Comparison of ENCODE assay signal across 20 cellular contexts in the genomic region with DNA sequence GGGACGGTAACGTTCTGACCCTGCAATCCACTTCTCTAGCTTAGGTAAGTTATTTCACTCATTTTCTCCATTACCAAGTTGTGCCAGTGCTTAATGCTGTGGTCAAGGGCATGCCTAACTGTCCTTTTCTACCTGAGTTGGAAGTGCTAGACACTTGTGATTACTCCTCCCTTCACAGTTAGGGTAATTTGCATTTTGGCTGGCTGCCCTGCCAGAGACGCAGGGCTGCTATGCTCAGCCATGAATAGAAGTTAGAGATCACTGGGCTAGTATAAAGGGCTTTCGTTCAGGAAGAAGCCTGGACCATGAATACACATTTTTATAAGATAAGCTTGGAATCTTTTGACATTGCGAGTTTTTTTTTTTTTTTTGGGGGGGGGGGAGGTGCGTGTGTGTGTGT.
DNase-seq lines count a peak whose midpoint lies in the region; ATAC-seq and TF ChIP-seq lines count a peak whose summit lies in the region.
"Had no signal": no experiment of that assay in that cellular context is flagged by ENCODE, and none has a peak within 500 bp of the region (broad histone marks: within the 10 kb centered on the region; RNA-seq: fewer than 3 reads in every experiment).

No MANE protein-coding gene starts in this region.

- intact Hi-C loops in Right ventricle myocardium inferior (cut with DNase I): no loop called here

- H3K4me3 Mint-ChIP-seq in endodermal cell: peak overlapping the region; percentile 35
- H3K4me3 Mint-ChIP-seq in endothelial cell (ENCODE audit: unreplicated experiment): no peak overlapping the region
- H3K4me3 Mint-ChIP-seq: activated T-cell treated with anti-CD3 and anti-CD28 coated beads, Interleukin-2, amount 50 U/mL, for 24 hours; dendritic cell treated with granulocyte-macrophage colony-stimulating factor and Interleukin-4, amounts not matched to agents 40 ng/mL and 50 ng/mL, for 4 days had no signal

- H3K27me3 Mint-ChIP-seq in endodermal cell (ENCODE audit: insufficient read depth): no peaks in the 10 kb centered on the region
- no peaks in the 10 kb centered on the region for H3K27me3 Mint-ChIP-seq in endothelial cell (ENCODE audit: unreplicated experiment)
- H3K27me3 Mint-ChIP-seq: activated T-cell treated with anti-CD3 and anti-CD28 coated beads, Interleukin-2, amount 50 U/mL, for 24 hours; dendritic cell treated with granulocyte-macrophage colony-stimulating factor and Interleukin-4, amounts not matched to agents 40 ng/mL and 50 ng/mL, for 4 days had no signal

- no peaks in the 10 kb centered on the region for H3K9me3 ChIP-seq in endodermal cell (ENCODE audit: control insufficient read depth, low read length)
- H3K9me3 ChIP-seq: BE2C had no signal

- H3K9ac ChIP-seq in endodermal cell (ENCODE audit: extremely low read depth, low read length, poor library complexity, severe bottlenecking): peak overlapping the region; percentile 13

- H3K4me1 Mint-ChIP-seq in endodermal cell (peaks cover 8% of the 10 kb centered on the region), endothelial cell (ENCODE audit: unreplicated experiment) (peaks cover 5% of the 10 kb centered on the region)

- WGBS in endodermal cell (ENCODE audit: insufficient coverage in 1 of 2, insufficient read length in 1 of 2), 2 experiments: 30 to 41% methylated on average over 2 to 5 of the region's 6 CpGs

- H3K4me3 ChIP-seq in endodermal cell (ENCODE audit: low read length): no peak overlapping the region
- H3K4me3 ChIP-seq: heart left ventricle, lung had no signal

- DNase-seq in NCI-H146 (lab: John Stamatoyannopoulos, UW) (peak; percentile 3), NCI-H146 treated with DMSO at 0.1 percent for 48 hours (lab: John Stamatoyannopoulos, UW; ENCODE audit: unreplicated experiment) (no peak), NCI-H345 treated with DMSO at 0.1 percent for 48 hours (lab: John Stamatoyannopoulos, UW; ENCODE audit: unreplicated experiment) (peak; percentile 40), endodermal cell (peak; percentile 72), renal cortical epithelial cell (ENCODE audit: low read depth) (peak; percentile 7), Right ventricle myocardium inferior (ENCODE audit: missing footprints) (no peak), endothelial cell (ENCODE audit: low spot score) (no peak)
- DNase-seq: activated naive CD4-positive, alpha-beta T cell; activated T-cell treated with anti-CD3 and anti-CD28 coated beads, Interleukin-2, amount 50 U/mL, for 24 hours; amygdala; BE2C; heart left ventricle; IMR-90; NCI-H2171; NK-92 treated with Interleukin-12 subunit alpha and Interleukin-12 subunit beta, amount 100 ng/mL, for 24 hours; right cardiac atrium; substantia nigra had no signal

- H3K27ac ChIP-seq in endodermal cell (ENCODE audit: low read depth, low read length): peak overlapping the region; percentile 12
- H3K27ac ChIP-seq: heart left ventricle had no signal

- no peaks in the 10 kb centered on the region for H3K27me3 ChIP-seq in endodermal cell (ENCODE audit: control insufficient read depth, insufficient read depth, low read length, poor library complexity, severe bottlenecking)
- H3K27me3 ChIP-seq: BE2C, heart left ventricle had no signal

- H3K27ac Mint-ChIP-seq in endodermal cell (peak overlapping the region; percentile 60), endothelial cell (ENCODE audit: unreplicated experiment) (no peak overlapping the region)
- H3K27ac Mint-ChIP-seq: activated T-cell treated with anti-CD3 and anti-CD28 coated beads, Interleukin-2, amount 50 U/mL, for 24 hours; dendritic cell treated with granulocyte-macrophage colony-stimulating factor and Interleukin-4, amounts not matched to agents 40 ng/mL and 50 ng/mL, for 4 days had no signal

- H3K4me1 ChIP-seq in endodermal cell (ENCODE audit: control insufficient read depth, insufficient read depth, low read length): peaks cover 7% of the 10 kb centered on the region
- H3K4me1 ChIP-seq: BE2C, heart left ventricle had no signal

- no peaks in the 10 kb centered on the region for H3K36me3 ChIP-seq in endodermal cell (ENCODE audit: control insufficient read depth, insufficient read depth, low read length)
- H3K36me3 ChIP-seq: BE2C, heart left ventricle had no signal

- H3K36me3 Mint-ChIP-seq in endodermal cell (ENCODE audit: low read depth) (no peaks in the 10 kb centered on the region), endothelial cell (ENCODE audit: low read depth, unreplicated experiment) (no peaks in the 10 kb centered on the region)

- peaks cover 2% of the 10 kb centered on the region for H3K9me3 Mint-ChIP-seq in endodermal cell
- no peaks in the 10 kb centered on the region for H3K9me3 Mint-ChIP-seq in endothelial cell (ENCODE audit: unreplicated experiment)
- H3K9me3 Mint-ChIP-seq: dendritic cell treated with granulocyte-macrophage colony-stimulating factor and Interleukin-4, amounts not matched to agents 40 ng/mL and 50 ng/mL, for 4 days had no signal

- TF ChIP-seq CTCF in endodermal cell (conservative IDR thresholded peaks at IDR 0.05) (no peak), endothelial cell (IDR thresholded peaks at IDR 0.05; ENCODE audit: unreplicated experiment) (no peak)

- ATAC-seq in GM18858 (IDR thresholded peaks at IDR 0.05; ENCODE audit: unreplicated experiment) (no peak), Right ventricle myocardium inferior (no peak)
- ATAC-seq: heart left ventricle, right cardiac atrium had no signal

Comparison
In these comparisons a context has a peak if more than half of its experiments do, and no peak if none do; other contexts are left out.
1. DNase-seq: peak in NCI-H146 (single experiment), NCI-H345 treated with DMSO at 0.1 percent for 48 hours (single experiment), endodermal cell (single experiment) and renal cortical epithelial cell (single experiment); none in NCI-H146 treated with DMSO at 0.1 percent for 48 hours (single experiment), Right ventricle myocardium inferior (single experiment) and endothelial cell (single experiment).